ENCODE assay signal across 2 cellular contexts in the genomic region with DNA sequence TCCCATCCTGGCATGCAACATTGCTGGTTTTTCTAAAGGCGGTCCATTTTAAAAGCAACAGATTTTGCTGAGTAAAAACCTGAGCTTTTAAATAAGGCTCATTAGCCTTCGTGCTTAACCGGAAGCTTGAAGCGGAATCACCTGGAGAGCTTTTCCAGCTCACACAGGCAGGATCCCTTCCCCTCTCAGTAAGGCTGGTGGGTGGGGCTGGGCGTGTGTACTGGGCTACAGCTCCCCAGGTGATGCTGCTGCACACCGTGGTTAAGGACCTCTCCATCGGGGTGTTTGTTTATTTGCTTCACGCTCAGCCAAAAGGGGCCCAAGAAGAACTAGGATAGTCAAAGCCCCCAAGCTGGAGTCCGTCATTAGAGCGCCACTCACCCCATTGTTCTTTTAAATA.
TF ChIP-seq lines count a peak whose summit lies in the region.

No MANE protein-coding gene starts in this region.

TF ChIP-seq in A549, 52 proteins besides CTCF, POLR2A, EP300 and RAD21:
- no peak for TF ChIP-seq GATA3 (IDR thresholded peaks at IDR 0.05; ENCODE audit: borderline replicate concordance)
- TF ChIP-seq MAFK (IDR thresholded peaks at IDR 0.05; ENCODE audit: partially characterized antibody) = no peak
- TF ChIP-seq RCOR1 (IDR thresholded peaks at IDR 0.05; ENCODE audit: low read depth, low read length) = no peak
TF ChIP-seq in A549: peak in this region for 0.

TF ChIP-seq in GM23338, 12 proteins besides CTCF, POLR2A, EP300 and RAD21:
- TF ChIP-seq, protein P1, sequence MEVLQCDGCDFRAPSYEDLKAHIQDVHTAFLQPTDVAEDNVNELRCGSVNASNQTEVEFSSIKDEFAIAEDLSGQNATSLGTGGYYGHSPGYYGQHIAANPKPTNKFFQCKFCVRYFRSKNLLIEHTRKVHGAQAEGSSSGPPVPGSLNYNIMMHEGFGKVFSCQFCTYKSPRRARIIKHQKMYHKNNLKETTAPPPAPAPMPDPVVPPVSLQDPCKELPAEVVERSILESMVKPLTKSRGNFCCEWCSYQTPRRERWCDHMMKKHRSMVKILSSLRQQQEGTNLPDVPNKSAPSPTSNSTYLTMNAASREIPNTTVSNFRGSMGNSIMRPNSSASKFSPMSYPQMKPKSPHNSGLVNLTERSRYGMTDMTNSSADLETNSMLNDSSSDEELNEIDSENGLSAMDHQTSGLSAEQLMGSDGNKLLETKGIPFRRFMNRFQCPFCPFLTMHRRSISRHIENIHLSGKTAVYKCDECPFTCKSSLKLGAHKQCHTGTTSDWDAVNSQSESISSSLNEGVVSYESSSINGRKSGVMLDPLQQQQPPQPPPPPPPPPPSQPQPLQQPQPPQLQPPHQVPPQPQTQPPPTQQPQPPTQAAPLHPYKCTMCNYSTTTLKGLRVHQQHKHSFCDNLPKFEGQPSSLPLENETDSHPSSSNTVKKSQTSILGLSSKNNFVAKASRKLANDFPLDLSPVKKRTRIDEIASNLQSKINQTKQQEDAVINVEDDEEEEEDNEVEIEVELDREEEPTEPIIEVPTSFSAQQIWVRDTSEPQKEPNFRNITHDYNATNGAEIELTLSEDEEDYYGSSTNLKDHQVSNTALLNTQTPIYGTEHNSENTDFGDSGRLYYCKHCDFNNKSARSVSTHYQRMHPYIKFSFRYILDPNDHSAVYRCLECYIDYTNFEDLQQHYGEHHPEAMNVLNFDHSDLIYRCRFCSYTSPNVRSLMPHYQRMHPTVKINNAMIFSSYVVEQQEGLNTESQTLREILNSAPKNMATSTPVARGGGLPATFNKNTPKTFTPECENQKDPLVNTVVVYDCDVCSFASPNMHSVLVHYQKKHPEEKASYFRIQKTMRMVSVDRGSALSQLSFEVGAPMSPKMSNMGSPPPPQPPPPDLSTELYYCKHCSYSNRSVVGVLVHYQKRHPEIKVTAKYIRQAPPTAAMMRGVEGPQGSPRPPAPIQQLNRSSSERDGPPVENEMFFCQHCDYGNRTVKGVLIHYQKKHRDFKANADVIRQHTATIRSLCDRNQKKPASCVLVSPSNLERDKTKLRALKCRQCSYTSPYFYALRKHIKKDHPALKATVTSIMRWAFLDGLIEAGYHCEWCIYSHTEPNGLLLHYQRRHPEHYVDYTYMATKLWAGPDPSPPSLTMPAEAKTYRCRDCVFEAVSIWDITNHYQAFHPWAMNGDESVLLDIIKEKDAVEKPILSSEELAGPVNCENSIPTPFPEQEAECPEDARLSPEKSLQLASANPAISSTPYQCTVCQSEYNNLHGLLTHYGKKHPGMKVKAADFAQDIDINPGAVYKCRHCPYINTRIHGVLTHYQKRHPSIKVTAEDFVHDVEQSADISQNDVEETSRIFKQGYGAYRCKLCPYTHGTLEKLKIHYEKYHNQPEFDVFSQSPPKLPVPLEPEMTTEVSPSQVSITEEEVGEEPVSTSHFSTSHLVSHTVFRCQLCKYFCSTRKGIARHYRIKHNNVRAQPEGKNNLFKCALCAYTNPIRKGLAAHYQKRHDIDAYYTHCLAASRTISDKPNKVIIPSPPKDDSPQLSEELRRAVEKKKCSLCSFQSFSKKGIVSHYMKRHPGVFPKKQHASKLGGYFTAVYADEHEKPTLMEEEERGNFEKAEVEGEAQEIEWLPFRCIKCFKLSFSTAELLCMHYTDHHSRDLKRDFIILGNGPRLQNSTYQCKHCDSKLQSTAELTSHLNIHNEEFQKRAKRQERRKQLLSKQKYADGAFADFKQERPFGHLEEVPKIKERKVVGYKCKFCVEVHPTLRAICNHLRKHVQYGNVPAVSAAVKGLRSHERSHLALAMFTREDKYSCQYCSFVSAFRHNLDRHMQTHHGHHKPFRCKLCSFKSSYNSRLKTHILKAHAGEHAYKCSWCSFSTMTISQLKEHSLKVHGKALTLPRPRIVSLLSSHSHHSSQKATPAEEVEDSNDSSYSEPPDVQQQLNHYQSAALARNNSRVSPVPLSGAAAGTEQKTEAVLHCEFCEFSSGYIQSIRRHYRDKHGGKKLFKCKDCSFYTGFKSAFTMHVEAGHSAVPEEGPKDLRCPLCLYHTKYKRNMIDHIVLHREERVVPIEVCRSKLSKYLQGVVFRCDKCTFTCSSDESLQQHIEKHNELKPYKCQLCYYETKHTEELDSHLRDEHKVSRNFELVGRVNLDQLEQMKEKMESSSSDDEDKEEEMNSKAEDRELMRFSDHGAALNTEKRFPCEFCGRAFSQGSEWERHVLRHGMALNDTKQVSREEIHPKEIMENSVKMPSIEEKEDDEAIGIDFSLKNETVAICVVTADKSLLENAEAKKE (CRISPR knock-in tag; IDR thresholded peaks at IDR 0.05) = no peak
- TF ChIP-seq JUNB (IDR thresholded peaks at IDR 0.05; ENCODE audit: unreplicated experiment) (no peak), EZH2 (IDR thresholded peaks at IDR 0.05; ENCODE audit: low read depth, unreplicated experiment) (no peak), POLR2AphosphoS5 (IDR thresholded peaks at IDR 0.05; ENCODE audit: low read depth) (no peak), STAT1 (IDR thresholded peaks at IDR 0.05; ENCODE audit: unreplicated experiment) (no peak), EZH2phosphoT487 (IDR thresholded peaks at IDR 0.05; ENCODE audit: unreplicated experiment) (no peak), REST (IDR thresholded peaks at IDR 0.05; ENCODE audit: unreplicated experiment) (no peak), ZNF331 (CRISPR knock-in tag; IDR thresholded peaks at IDR 0.05; ENCODE audit: low read depth) (no peak), ZNF114 (CRISPR knock-in tag; IDR thresholded peaks at IDR 0.05) (no peak), NANOG (IDR thresholded peaks at IDR 0.05; ENCODE audit: borderline replicate concordance) (no peak), CREB1 (CRISPR knock-in tag; IDR thresholded peaks at IDR 0.05; ENCODE audit: low read depth) (no peak)
- TF ChIP-seq, protein P2, sequence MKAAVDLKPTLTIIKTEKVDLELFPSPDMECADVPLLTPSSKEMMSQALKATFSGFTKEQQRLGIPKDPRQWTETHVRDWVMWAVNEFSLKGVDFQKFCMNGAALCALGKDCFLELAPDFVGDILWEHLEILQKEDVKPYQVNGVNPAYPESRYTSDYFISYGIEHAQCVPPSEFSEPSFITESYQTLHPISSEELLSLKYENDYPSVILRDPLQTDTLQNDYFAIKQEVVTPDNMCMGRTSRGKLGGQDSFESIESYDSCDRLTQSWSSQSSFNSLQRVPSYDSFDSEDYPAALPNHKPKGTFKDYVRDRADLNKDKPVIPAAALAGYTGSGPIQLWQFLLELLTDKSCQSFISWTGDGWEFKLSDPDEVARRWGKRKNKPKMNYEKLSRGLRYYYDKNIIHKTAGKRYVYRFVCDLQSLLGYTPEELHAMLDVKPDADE (IDR thresholded peaks at IDR 0.05) = no peak
